ENCODE assay signal across 16 cellular contexts in the genomic region with DNA sequence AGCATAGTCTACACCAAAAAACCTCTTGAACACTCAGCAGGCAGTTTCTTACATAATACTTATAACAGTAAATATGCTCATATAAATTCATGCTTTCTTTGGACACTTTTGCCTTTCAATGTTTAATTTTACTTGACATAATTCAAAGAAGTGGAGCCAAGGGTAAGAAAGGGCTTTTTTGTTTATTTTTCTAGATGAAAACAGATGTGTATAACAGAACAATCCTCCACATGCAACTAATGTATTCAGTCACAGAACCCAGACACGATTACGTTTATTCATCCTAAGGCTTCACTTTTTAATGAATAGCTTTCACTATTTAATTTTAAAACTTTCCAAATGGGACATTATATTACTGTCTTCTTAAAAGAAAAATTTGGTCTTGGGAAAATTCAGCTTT. TPM values are rescaled to one million over a fixed set of nuclear protein-coding genes. Genes with fewer than 3 reads are reported as not detected.
"Had no signal": no experiment of that assay in that cellular context is flagged by ENCODE, and none has a peak within 500 bp of the region (broad histone marks: within the 10 kb centered on the region; RNA-seq: fewer than 3 reads in every experiment).

No MANE protein-coding gene starts in this region.

- H3K9me3 ChIP-seq: colonic mucosa, heart left ventricle, neutrophil, sigmoid colon had no signal

- DNase-seq: colonic mucosa; dermis blood vessel endothelial cell; heart left ventricle; hippocampal formation; kidney glomerular epithelial cell; mammary epithelial cell; naive thymus-derived CD4-positive, alpha-beta T cell; posterior cingulate gyrus; sigmoid colon; stimulated activated CD4-positive, alpha-beta T cell treated with anti-CD3 and anti-CD28 coated beads, Interleukin-2, amount 100 ng/mL, for 24 hours; stimulated activated CD4-positive, alpha-beta T cell treated with anti-CD3 and anti-CD28 coated beads, Interleukin-4, amount 100 ng/mL, for 4 hours; stimulated activated naive B cell treated with anti-CD40 and anti-IgM and Interleukin-4, amounts not matched to agents 10 μg/mL and 1 μg/mL and 100 μg/mL, for 72 hours; stimulated activated naive CD8-positive, alpha-beta T cell treated with anti-CD3 and anti-CD28 coated beads, Interleukin-15, amount 100 ng/mL, for 72 hours; substantia nigra had no signal

- H3K36me3 ChIP-seq: colonic mucosa, heart left ventricle, neutrophil, sigmoid colon had no signal

- H3K4me3 ChIP-seq: colonic mucosa, heart left ventricle, sigmoid colon, skin epidermis had no signal

- H3K27ac ChIP-seq: colonic mucosa, heart left ventricle, neutrophil, sigmoid colon, skin epidermis had no signal

- H3K4me1 ChIP-seq: colonic mucosa, sigmoid colon had no signal

- H3K27me3 ChIP-seq: colonic mucosa, heart left ventricle, sigmoid colon had no signal

RNA-seq across cellular contexts. Expression of gene PTPN13, which starts 57.9 kb away (rescaled TPM):
- polyA plus RNA-seq: naive thymus-derived CD4-positive, alpha-beta T cell had no signal
